Comparison of ENCODE assay signal across 17 cellular contexts in the genomic region with DNA sequence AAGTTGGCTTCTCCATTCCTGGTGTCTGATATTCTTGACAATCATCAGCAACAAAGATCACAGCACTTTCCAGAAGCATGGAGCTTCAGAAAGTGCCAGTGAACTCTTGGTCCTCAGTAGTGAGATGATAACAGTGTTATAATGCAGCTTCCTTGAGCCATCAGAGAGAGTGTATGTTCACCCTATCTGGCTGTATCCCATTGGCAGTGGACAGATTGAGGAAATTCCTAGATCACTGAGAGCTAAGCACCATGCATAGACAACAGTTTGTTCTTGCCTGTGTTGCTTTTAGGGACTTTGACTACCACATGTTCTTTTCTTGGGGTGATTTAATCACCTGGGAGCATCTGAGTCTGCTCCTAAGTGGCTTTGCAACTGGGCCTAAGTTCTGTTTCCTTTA. TPM values are rescaled to one million over a fixed set of nuclear protein-coding genes. Genes with fewer than 3 reads are reported as not detected.
DNase-seq lines count a peak whose midpoint lies in the region; ATAC-seq, FAIRE-seq and TF ChIP-seq lines count a peak whose summit lies in the region.
"Had no signal": no experiment of that assay in that cellular context is flagged by ENCODE, and none has a peak within 500 bp of the region (broad histone marks: within the 10 kb centered on the region; RNA-seq: fewer than 3 reads in every experiment).

No MANE protein-coding gene starts in this region.

- ATAC-seq in WTC11: no peak

- dilution Hi-C loops in endothelial cell of umbilical vein (cut with MboI; ENCODE audit: extremely low pct_ligation_motif_present, low sequenced_read_pairs): no loop called here

- peaks cover 83% of the 10 kb centered on the region for H3K36me3 Mint-ChIP-seq in activated T-cell treated with anti-CD3 and anti-CD28 coated beads, Interleukin-2, amount 50 U/mL, for 24 hours (ENCODE audit: low read depth)
- peaks cover 74% of the 10 kb centered on the region for H3K36me3 Mint-ChIP-seq in WTC11

- no peaks in the 10 kb centered on the region for H3K79me2 ChIP-seq in endothelial cell of umbilical vein (ENCODE audit: control insufficient read depth, insufficient read depth, low read length)
- H3K79me2 ChIP-seq in smooth muscle cell (ENCODE audit: low read depth): no peaks in the 10 kb centered on the region

- H3K27ac ChIP-seq in endothelial cell of umbilical vein (ENCODE audit: insufficient read depth, low read depth, low read length): no peak overlapping the region
- peak overlapping the region; percentile 26 for H3K27ac ChIP-seq in smooth muscle cell (ENCODE audit: low read depth)
- H3K27ac ChIP-seq: BLaER1 treated with 17β-estradiol and CSF1 and Interleukin-3, amounts not matched to agents 10 nM and 100 nM; Peyer's patch had no signal

- CTCF ChIA-PET in WTC11 (lab: Charles Lee) (no interaction called here), endothelial cell of umbilical vein (lab: Charles Lee) (interaction anchor here (1.1 to 2.2 kb wide), 3 partner anchors 10 to 34 kb away, joined by 3 to 13 read pairs (median 6); partner anchors contain the start of genes ZNF282 and ZNF398)

- H3K9me3 ChIP-seq in endothelial cell of umbilical vein (replicated peaks; ENCODE audit: control insufficient read depth, insufficient read depth, low read length) (no peaks in the 10 kb centered on the region), smooth muscle cell (replicated peaks; ENCODE audit: low read depth) (no peaks in the 10 kb centered on the region)
- H3K9me3 ChIP-seq: BLaER1 treated with 17β-estradiol and CSF1 and Interleukin-3, amounts not matched to agents 10 nM and 100 nM; Peyer's patch had no signal

- peaks cover 8 to 16% of the 10 kb centered on the region in 2 experiments for H3K36me3 ChIP-seq in endothelial cell of umbilical vein (ENCODE audit: control insufficient read depth in 2 of 2, extremely low read depth in 1 of 2, insufficient read depth in 2 of 2, low read length in 2 of 2)
- peaks cover 11% of the 10 kb centered on the region for H3K36me3 ChIP-seq in smooth muscle cell (ENCODE audit: low read depth)

- H3K4me1 ChIP-seq in endothelial cell of umbilical vein (ENCODE audit: control insufficient read depth, extremely low read depth, insufficient read depth, low read length) (peaks cover 9% of the 10 kb centered on the region), smooth muscle cell (ENCODE audit: low read depth) (no peaks in the 10 kb centered on the region)
- H3K4me1 ChIP-seq: BLaER1 treated with 17β-estradiol and CSF1 and Interleukin-3, amounts not matched to agents 10 nM and 100 nM; Peyer's patch had no signal

- POLR2A ChIA-PET in WTC11 (lab: Charles Lee) (interaction anchor here (1.2 kb wide), 1 partner anchor 15 kb away, joined by 4 read pairs; the partner anchor contains the start of gene ZNF282), endothelial cell of umbilical vein (lab: Charles Lee) (no interaction called here)

- no peaks in the 10 kb centered on the region for H3F3A ChIP-seq in smooth muscle cell (ENCODE audit: low read depth)

- H3K27me3 ChIP-seq in endothelial cell of umbilical vein (ENCODE audit: control insufficient read depth in 2 of 2, insufficient read depth in 2 of 2, low read length in 2 of 2) (no peaks in the 10 kb centered on the region), smooth muscle cell (ENCODE audit: low read depth) (no peaks in the 10 kb centered on the region)
- H3K27me3 ChIP-seq: BLaER1 treated with 17β-estradiol and CSF1 and Interleukin-3, amounts not matched to agents 10 nM and 100 nM; Peyer's patch had no signal

- no peaks in the 10 kb centered on the region for H3K9me3 Mint-ChIP-seq in activated T-cell treated with anti-CD3 and anti-CD28 coated beads, Interleukin-2, amount 50 U/mL, for 24 hours
- H3K9me3 Mint-ChIP-seq in WTC11: no peaks in the 10 kb centered on the region
- H3K9me3 Mint-ChIP-seq: H9, IgD-negative memory B cell had no signal

- no peaks in the 10 kb centered on the region for H3K9me1 ChIP-seq in endothelial cell of umbilical vein (replicated peaks; ENCODE audit: control insufficient read depth, extremely low read depth, insufficient read depth, low read length)

- H3K4me1 Mint-ChIP-seq in activated T-cell treated with anti-CD3 and anti-CD28 coated beads, Interleukin-2, amount 50 U/mL, for 24 hours (ENCODE audit: low read depth): no peaks in the 10 kb centered on the region
- no peaks in the 10 kb centered on the region for H3K4me1 Mint-ChIP-seq in WTC11
- H3K4me1 Mint-ChIP-seq: H9 had no signal

- H3K4me3 ChIP-seq in endothelial cell of umbilical vein (replicated peaks in 1 of 3; ENCODE audit: insufficient read depth in 1 of 3, low read depth in 1 of 3, low read length in 3 of 3) (no peak overlapping the region), smooth muscle cell (no peak overlapping the region)
- H3K4me3 ChIP-seq: BLaER1 treated with 17β-estradiol and CSF1 and Interleukin-3, amounts not matched to agents 10 nM and 100 nM; Peyer's patch had no signal

- H3K27ac Mint-ChIP-seq in activated T-cell treated with anti-CD3 and anti-CD28 coated beads, Interleukin-2, amount 50 U/mL, for 24 hours: peak overlapping the region; percentile 41
- peak overlapping the region; percentile 93 for H3K27ac Mint-ChIP-seq in WTC11
- H3K27ac Mint-ChIP-seq: H9, IgD-negative memory B cell had no signal

- intact Hi-C loops in endothelial cell of umbilical vein (cut with micrococcal nuclease): no loop called here

- no peak overlapping the region for H3K4me3 Mint-ChIP-seq in activated T-cell treated with anti-CD3 and anti-CD28 coated beads, Interleukin-2, amount 50 U/mL, for 24 hours
- H3K4me3 Mint-ChIP-seq in WTC11: no peak overlapping the region
- H3K4me3 Mint-ChIP-seq: H9, IgD-negative memory B cell had no signal

- H3K4me2 ChIP-seq in endothelial cell of umbilical vein (ENCODE audit: insufficient read depth, low read length) (no peak overlapping the region), smooth muscle cell (no peak overlapping the region)
- H3K4me2 ChIP-seq: BLaER1 treated with 17β-estradiol and CSF1 and Interleukin-3, amounts not matched to agents 10 nM and 100 nM had no signal

- no peak overlapping the region for H3K9ac ChIP-seq in endothelial cell of umbilical vein (replicated peaks; ENCODE audit: extremely low read depth, insufficient read depth, low read length)
- H3K9ac ChIP-seq in smooth muscle cell (ENCODE audit: low read depth): no peak overlapping the region
- H3K9ac ChIP-seq: BLaER1 treated with 17β-estradiol and CSF1 and Interleukin-3, amounts not matched to agents 10 nM and 100 nM had no signal

- no peak for TF ChIP-seq POLR2A in endothelial cell of umbilical vein (IDR thresholded peaks at IDR 0.05; ENCODE audit: low read depth, low read length)

- FAIRE-seq in endothelial cell of umbilical vein (lab: Jason Lieb, UNC): peak; percentile 38

- no peaks in the 10 kb centered on the region for H4K20me1 ChIP-seq in endothelial cell of umbilical vein (replicated peaks; ENCODE audit: control insufficient read depth, extremely low read depth, insufficient read depth, low read length)
- H4K20me1 ChIP-seq in smooth muscle cell (ENCODE audit: low read depth): no peaks in the 10 kb centered on the region

- no peaks in the 10 kb centered on the region for H3K27me3 Mint-ChIP-seq in activated T-cell treated with anti-CD3 and anti-CD28 coated beads, Interleukin-2, amount 50 U/mL, for 24 hours
- no peaks in the 10 kb centered on the region for H3K27me3 Mint-ChIP-seq in WTC11 (ENCODE audit: low read depth)
- H3K27me3 Mint-ChIP-seq: IgD-negative memory B cell had no signal

- no TSS peak for BruUV-seq in endothelial cell of umbilical vein (replicated peaks; lab: Mats Ljungman, UMichigan)

- TF ChIP-seq CTCF in WTC11 (IDR thresholded peaks at IDR 0.05): no peak
- no peak for TF ChIP-seq CTCF in endothelial cell of umbilical vein (IDR thresholded peaks at IDR 0.05; ENCODE audit: extremely low read depth in 1 of 2, insufficient read depth in 1 of 2, low read depth in 1 of 2, low read length in 2 of 2)
- no peak for TF ChIP-seq CTCF in smooth muscle cell (IDR thresholded peaks at IDR 0.05; ENCODE audit: borderline replicate concordance, insufficient read depth, poor library complexity, severe bottlenecking)

- DNase-seq in activated T-cell treated with anti-CD3 and anti-CD28 coated beads, Interleukin-2, amount 50 U/mL, for 24 hours: no peak
- DNase-seq in activated T-cell treated with anti-CD3 and anti-CD28 coated beads, Interleukin-2, amount 50 U/mL, for 48 hours: no peak
- DNase-seq in WTC11 (ENCODE audit: low spot score): no peak
- DNase-seq in endothelial cell of umbilical vein (ENCODE audit: low read depth, low spot score): no peak
- DNase-seq in smooth muscle cell (lab: John Stamatoyannopoulos, UW; ENCODE audit: unreplicated experiment): no peak
- no peak for DNase-seq in NCI-H2029 (lab: John Stamatoyannopoulos, UW)
- no peak for DNase-seq in SK-N-DZ (ENCODE audit: low spot score)
- no peak for DNase-seq in cerebellar cortex (ENCODE audit: low spot score)
- DNase-seq: 8988T, H9, NCI-H146, NCI-H446 treated with DMSO at 0.1 percent for 48 hours, NCI-H774, Peyer's patch, SHP77 treated with DMSO at 0.1 percent for 48 hours had no signal

- H2AFZ ChIP-seq in endothelial cell of umbilical vein (ENCODE audit: low read depth, low read length): no peak overlapping the region
- no peak overlapping the region for H2AFZ ChIP-seq in smooth muscle cell (ENCODE audit: low read depth)

RNA-seq across cellular contexts. Expression of gene ZNF282, which starts 14.6 kb away (rescaled TPM):
- total RNA-seq in WTC11 (2021): 34.8 to 39.3 TPM (median 38.5 TPM) in 3 replicates
- total RNA-seq in endothelial cell of umbilical vein: 34.4 and 36.0 TPM in 2 replicates
- 20.0 and 33.2 TPM in 2 replicates for polyA plus RNA-seq in endothelial cell of umbilical vein
- polyA plus RNA-seq in endothelial cell of umbilical vein (2011; cell fraction: cytosol; rRNA removed): 13.8 and 16.2 TPM in 2 replicates
- polyA plus RNA-seq in endothelial cell of umbilical vein (2011; cell fraction: nucleus; rRNA removed): 21.3 and 51.7 TPM in 2 replicates
- polyA plus RNA-seq in endothelial cell of umbilical vein (2012): 15.4 and 18.4 TPM in 2 replicates
- 19.4 and 24.3 TPM in 2 replicates for polyA minus RNA-seq in endothelial cell of umbilical vein
- 23.5 TPM for polyA minus RNA-seq in endothelial cell of umbilical vein (2011; cell fraction: cytosol; rRNA and poly(A)+ RNA removed)
- 30.1 and 34.7 TPM in 2 replicates for polyA minus RNA-seq in endothelial cell of umbilical vein (2011; cell fraction: nucleus; rRNA and poly(A)+ RNA removed)
- 8.9 and 11.0 TPM in 2 replicates for total RNA-seq in smooth muscle cell
- 5.0 and 7.0 TPM in 2 replicates for polyA plus RNA-seq in smooth muscle cell
- polyA plus RNA-seq in SK-N-DZ (2014; cell fraction: cytosol; rRNA removed): 15.7 and 20.7 TPM in 2 replicates
- polyA plus RNA-seq in SK-N-DZ (2014; cell fraction: nucleus; rRNA removed): 17.6 and 21.2 TPM in 2 replicates

RNA-seq across cellular contexts. Expression of gene ZNF398, which starts 33.5 kb away (rescaled TPM):
- total RNA-seq in WTC11 (2021): 57.8 to 63.2 TPM (median 58.9 TPM) in 3 replicates
- total RNA-seq in endothelial cell of umbilical vein: 8.6 and 10.6 TPM in 2 replicates
- 7.5 and 11.1 TPM in 2 replicates for polyA plus RNA-seq in endothelial cell of umbilical vein
- 3.7 and 4.5 TPM in 2 replicates for polyA plus RNA-seq in endothelial cell of umbilical vein (2011; cell fraction: cytosol; rRNA removed)
- polyA plus RNA-seq in endothelial cell of umbilical vein (2011; cell fraction: nucleus; rRNA removed): 6.3 and 6.4 TPM in 2 replicates
- 4.2 and 5.1 TPM in 2 replicates for polyA plus RNA-seq in endothelial cell of umbilical vein (2012)
- 17.9 and 21.4 TPM in 2 replicates for polyA minus RNA-seq in endothelial cell of umbilical vein
- polyA minus RNA-seq in endothelial cell of umbilical vein (2011; cell fraction: cytosol; rRNA and poly(A)+ RNA removed): 12.3 TPM
- polyA minus RNA-seq in endothelial cell of umbilical vein (2011; cell fraction: nucleus; rRNA and poly(A)+ RNA removed): 11.1 and 12.1 TPM in 2 replicates
- total RNA-seq in smooth muscle cell: 12.4 and 15.1 TPM in 2 replicates
- polyA plus RNA-seq in smooth muscle cell: 8.8 and 9.0 TPM in 2 replicates
- 8.1 and 12.5 TPM in 2 replicates for polyA plus RNA-seq in SK-N-DZ (2014; cell fraction: cytosol; rRNA removed)
- 7.0 and 9.4 TPM in 2 replicates for polyA plus RNA-seq in SK-N-DZ (2014; cell fraction: nucleus; rRNA removed)

RNA-seq across cellular contexts. Expression of gene ZNF425, which starts 54.6 kb away (rescaled TPM):
- total RNA-seq in WTC11 (2021) (3.8 to 5.8 TPM (median 4.9 TPM) in 3 replicates), endothelial cell of umbilical vein (0.93 and 2.0 TPM in 2 replicates), smooth muscle cell (2.4 and 4.5 TPM in 2 replicates)
- polyA plus RNA-seq in endothelial cell of umbilical vein (0.45 and 0.68 TPM in 2 replicates), smooth muscle cell (3.2 and 4.3 TPM in 2 replicates)
- 0.53 and 0.75 TPM in 2 replicates for polyA plus RNA-seq in endothelial cell of umbilical vein (2011; cell fraction: cytosol; rRNA removed)
- polyA plus RNA-seq in endothelial cell of umbilical vein (2011; cell fraction: nucleus; rRNA removed): 0.43 and 0.62 TPM in 2 replicates
- polyA plus RNA-seq in endothelial cell of umbilical vein (2012): 1.1 TPM in 2 replicates
- 0.61 and 1.9 TPM in 2 replicates for polyA minus RNA-seq in endothelial cell of umbilical vein
- 1.1 TPM for polyA minus RNA-seq in endothelial cell of umbilical vein (2011; cell fraction: cytosol; rRNA and poly(A)+ RNA removed)
- 0.24 and 0.43 TPM in 2 replicates for polyA minus RNA-seq in endothelial cell of umbilical vein (2011; cell fraction: nucleus; rRNA and poly(A)+ RNA removed)
- polyA plus RNA-seq in SK-N-DZ (2014; cell fraction: cytosol; rRNA removed): 2.9 and 3.3 TPM in 2 replicates
- polyA plus RNA-seq in SK-N-DZ (2014; cell fraction: nucleus; rRNA removed): 0.83 and 1.5 TPM in 2 replicates

RNA-seq across cellular contexts. Expression of gene ZNF212, which starts 58.7 kb away (rescaled TPM):
- total RNA-seq in WTC11 (2021): 19.7 to 23.0 TPM (median 21.7 TPM) in 3 replicates
- total RNA-seq in endothelial cell of umbilical vein: 9.0 and 9.2 TPM in 2 replicates
- 3.3 and 3.6 TPM in 2 replicates for polyA plus RNA-seq in endothelial cell of umbilical vein
- polyA plus RNA-seq in endothelial cell of umbilical vein (2011; cell fraction: cytosol; rRNA removed): 3.9 and 4.0 TPM in 2 replicates
- 12.3 and 13.1 TPM in 2 replicates for polyA plus RNA-seq in endothelial cell of umbilical vein (2011; cell fraction: nucleus; rRNA removed)
- polyA plus RNA-seq in endothelial cell of umbilical vein (2012): 3.3 and 4.6 TPM in 2 replicates
- polyA minus RNA-seq in endothelial cell of umbilical vein: 4.2 and 5.5 TPM in 2 replicates
- 4.6 TPM for polyA minus RNA-seq in endothelial cell of umbilical vein (2011; cell fraction: cytosol; rRNA and poly(A)+ RNA removed)
- 4.8 and 6.3 TPM in 2 replicates for polyA minus RNA-seq in endothelial cell of umbilical vein (2011; cell fraction: nucleus; rRNA and poly(A)+ RNA removed)
- 3.8 and 7.7 TPM in 2 replicates for total RNA-seq in smooth muscle cell
- 4.6 and 11.8 TPM in 2 replicates for polyA plus RNA-seq in smooth muscle cell
- polyA plus RNA-seq in SK-N-DZ (2014; cell fraction: cytosol; rRNA removed): 8.2 and 8.3 TPM in 2 replicates
- polyA plus RNA-seq in SK-N-DZ (2014; cell fraction: nucleus; rRNA removed): 11.1 and 15.4 TPM in 2 replicates
